In the genomic region with DNA sequence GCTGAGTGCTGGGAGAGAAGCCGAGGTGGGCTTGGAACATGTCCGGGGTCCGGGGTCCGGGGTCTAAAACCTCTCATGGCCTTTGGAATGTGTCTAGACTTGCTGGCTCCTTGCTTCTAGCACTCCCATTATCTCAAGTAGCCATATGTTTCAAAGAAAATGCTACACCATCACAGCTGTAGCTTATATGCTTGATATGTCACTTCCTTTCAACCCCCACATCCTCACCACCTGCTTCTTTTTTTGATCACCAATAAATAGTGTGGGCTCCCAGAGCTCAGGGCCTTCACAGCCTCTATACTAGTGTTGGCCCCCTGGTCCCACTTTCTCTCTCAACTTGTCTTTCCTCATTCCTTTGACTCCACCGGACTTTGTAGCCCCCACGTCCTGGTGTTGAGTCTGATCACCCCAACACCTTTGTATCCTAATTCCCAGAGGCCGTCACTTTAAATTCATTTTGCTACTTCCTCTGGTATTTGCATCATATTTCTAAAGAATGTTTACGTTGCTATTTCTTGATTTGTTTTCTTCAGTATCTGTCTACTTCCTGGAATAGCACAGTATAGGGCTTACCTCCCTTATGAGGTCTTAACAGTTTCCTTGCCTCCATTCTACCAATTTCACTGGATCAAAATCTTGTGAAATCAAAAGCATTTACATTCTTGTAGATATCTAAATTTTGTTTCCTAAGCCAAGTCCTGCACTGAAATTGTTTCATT, we compare ENCODE assay signal across 1 cellular context.
A peak's percentile ranks its signal among the peaks of the same experiment; 100 is the strongest.
TF ChIP-seq lines count a peak whose summit lies in the region.

No MANE protein-coding gene starts in this region.

TF ChIP-seq in K562, 482 proteins besides CTCF, POLR2A, EP300 and RAD21 (continued from another document and continues in another):
- TF ChIP-seq RBM34 (IDR thresholded peaks at IDR 0.05; ENCODE audit: borderline replicate concordance, insufficient read depth, low read length) (no peak), HNRNPL (IDR thresholded peaks at IDR 0.05; ENCODE audit: low read depth, low read length) (no peak), NFIX (CRISPR knock-in tag; IDR thresholded peaks at IDR 0.05; ENCODE audit: low read depth) (no peak), ZNF23 (CRISPR knock-in tag; IDR thresholded peaks at IDR 0.05) (no peak), ZEB2 (IDR thresholded peaks at IDR 0.05) (no peak), EGR1 (conservative IDR thresholded peaks at IDR 0.05) (no peak), ZFP30 (CRISPR knock-in tag; IDR thresholded peaks at IDR 0.05; ENCODE audit: borderline replicate concordance) (no peak), TAL1 (IDR thresholded peaks at IDR 0.05) (peak; percentile 39; the same call in 1 of the 2 replicates), GATAD2A (IDR thresholded peaks at IDR 0.05) (no peak), ZBTB1 (CRISPR knock-in tag; IDR thresholded peaks at IDR 0.05; ENCODE audit: borderline replicate concordance, low read depth) (no peak), KAT8 (IDR thresholded peaks at IDR 0.05; ENCODE audit: low read depth) (no peak), ZNF778 (CRISPR knock-in tag; IDR thresholded peaks at IDR 0.05) (no peak), C11orf30 (IDR thresholded peaks at IDR 0.05; ENCODE audit: low read depth) (peak; percentile 25; the same call in 1 of the 2 replicates), ZNF764 (CRISPR knock-in tag; IDR thresholded peaks at IDR 0.05; ENCODE audit: low read depth) (no peak), HDAC2 (IDR thresholded peaks at IDR 0.05) (no peak), ZKSCAN3 (CRISPR knock-in tag; IDR thresholded peaks at IDR 0.05) (no peak), STAT5B (CRISPR knock-in tag; IDR thresholded peaks at IDR 0.05) (no peak), ZSCAN32 (CRISPR knock-in tag; IDR thresholded peaks at IDR 0.05) (no peak), SP1 (CRISPR knock-in tag; IDR thresholded peaks at IDR 0.05) (no peak), MEF2A (IDR thresholded peaks at IDR 0.05; ENCODE audit: control insufficient read depth, low read depth, low read length) (no peak), ARID1B (IDR thresholded peaks at IDR 0.05) (peak; percentile 49), ELF1 (tag; IDR thresholded peaks at IDR 0.05) (no peak), ESRRA (IDR thresholded peaks at IDR 0.05; ENCODE audit: borderline replicate concordance, low read depth) (no peak), PHF21A (IDR thresholded peaks at IDR 0.05; ENCODE audit: borderline replicate concordance, low read depth) (no peak), SLC30A9 (CRISPR knock-in tag; IDR thresholded peaks at IDR 0.05) (no peak)
- TF ChIP-seq, protein P1, sequence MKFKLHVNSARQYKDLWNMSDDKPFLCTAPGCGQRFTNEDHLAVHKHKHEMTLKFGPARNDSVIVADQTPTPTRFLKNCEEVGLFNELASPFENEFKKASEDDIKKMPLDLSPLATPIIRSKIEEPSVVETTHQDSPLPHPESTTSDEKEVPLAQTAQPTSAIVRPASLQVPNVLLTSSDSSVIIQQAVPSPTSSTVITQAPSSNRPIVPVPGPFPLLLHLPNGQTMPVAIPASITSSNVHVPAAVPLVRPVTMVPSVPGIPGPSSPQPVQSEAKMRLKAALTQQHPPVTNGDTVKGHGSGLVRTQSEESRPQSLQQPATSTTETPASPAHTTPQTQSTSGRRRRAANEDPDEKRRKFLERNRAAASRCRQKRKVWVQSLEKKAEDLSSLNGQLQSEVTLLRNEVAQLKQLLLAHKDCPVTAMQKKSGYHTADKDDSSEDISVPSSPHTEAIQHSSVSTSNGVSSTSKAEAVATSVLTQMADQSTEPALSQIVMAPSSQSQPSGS (CRISPR knock-in tag; IDR thresholded peaks at IDR 0.05): no peak
- TF ChIP-seq, protein P2, sequence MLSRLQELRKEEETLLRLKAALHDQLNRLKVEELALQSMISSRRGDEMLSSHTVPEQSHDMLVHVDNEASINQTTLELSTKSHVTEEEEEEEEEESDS (CRISPR knock-in tag; IDR thresholded peaks at IDR 0.05): no peak
- TF ChIP-seq, protein P3, sequence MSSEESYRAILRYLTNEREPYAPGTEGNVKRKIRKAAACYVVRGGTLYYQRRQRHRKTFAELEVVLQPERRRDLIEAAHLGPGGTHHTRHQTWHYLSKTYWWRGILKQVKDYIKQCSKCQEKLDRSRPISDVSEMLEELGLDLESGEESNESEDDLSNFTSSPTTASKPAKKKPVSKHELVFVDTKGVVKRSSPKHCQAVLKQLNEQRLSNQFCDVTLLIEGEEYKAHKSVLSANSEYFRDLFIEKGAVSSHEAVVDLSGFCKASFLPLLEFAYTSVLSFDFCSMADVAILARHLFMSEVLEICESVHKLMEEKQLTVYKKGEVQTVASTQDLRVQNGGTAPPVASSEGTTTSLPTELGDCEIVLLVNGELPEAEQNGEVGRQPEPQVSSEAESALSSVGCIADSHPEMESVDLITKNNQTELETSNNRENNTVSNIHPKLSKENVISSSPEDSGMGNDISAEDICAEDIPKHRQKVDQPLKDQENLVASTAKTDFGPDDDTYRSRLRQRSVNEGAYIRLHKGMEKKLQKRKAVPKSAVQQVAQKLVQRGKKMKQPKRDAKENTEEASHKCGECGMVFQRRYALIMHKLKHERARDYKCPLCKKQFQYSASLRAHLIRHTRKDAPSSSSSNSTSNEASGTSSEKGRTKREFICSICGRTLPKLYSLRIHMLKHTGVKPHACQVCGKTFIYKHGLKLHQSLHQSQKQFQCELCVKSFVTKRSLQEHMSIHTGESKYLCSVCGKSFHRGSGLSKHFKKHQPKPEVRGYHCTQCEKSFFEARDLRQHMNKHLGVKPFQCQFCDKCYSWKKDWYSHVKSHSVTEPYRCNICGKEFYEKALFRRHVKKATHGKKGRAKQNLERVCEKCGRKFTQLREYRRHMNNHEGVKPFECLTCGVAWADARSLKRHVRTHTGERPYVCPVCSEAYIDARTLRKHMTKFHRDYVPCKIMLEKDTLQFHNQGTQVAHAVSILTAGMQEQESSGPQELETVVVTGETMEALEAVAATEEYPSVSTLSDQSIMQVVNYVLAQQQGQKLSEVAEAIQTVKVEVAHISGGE (CRISPR knock-in tag; IDR thresholded peaks at IDR 0.05): no peak
- TF ChIP-seq, protein P4, sequence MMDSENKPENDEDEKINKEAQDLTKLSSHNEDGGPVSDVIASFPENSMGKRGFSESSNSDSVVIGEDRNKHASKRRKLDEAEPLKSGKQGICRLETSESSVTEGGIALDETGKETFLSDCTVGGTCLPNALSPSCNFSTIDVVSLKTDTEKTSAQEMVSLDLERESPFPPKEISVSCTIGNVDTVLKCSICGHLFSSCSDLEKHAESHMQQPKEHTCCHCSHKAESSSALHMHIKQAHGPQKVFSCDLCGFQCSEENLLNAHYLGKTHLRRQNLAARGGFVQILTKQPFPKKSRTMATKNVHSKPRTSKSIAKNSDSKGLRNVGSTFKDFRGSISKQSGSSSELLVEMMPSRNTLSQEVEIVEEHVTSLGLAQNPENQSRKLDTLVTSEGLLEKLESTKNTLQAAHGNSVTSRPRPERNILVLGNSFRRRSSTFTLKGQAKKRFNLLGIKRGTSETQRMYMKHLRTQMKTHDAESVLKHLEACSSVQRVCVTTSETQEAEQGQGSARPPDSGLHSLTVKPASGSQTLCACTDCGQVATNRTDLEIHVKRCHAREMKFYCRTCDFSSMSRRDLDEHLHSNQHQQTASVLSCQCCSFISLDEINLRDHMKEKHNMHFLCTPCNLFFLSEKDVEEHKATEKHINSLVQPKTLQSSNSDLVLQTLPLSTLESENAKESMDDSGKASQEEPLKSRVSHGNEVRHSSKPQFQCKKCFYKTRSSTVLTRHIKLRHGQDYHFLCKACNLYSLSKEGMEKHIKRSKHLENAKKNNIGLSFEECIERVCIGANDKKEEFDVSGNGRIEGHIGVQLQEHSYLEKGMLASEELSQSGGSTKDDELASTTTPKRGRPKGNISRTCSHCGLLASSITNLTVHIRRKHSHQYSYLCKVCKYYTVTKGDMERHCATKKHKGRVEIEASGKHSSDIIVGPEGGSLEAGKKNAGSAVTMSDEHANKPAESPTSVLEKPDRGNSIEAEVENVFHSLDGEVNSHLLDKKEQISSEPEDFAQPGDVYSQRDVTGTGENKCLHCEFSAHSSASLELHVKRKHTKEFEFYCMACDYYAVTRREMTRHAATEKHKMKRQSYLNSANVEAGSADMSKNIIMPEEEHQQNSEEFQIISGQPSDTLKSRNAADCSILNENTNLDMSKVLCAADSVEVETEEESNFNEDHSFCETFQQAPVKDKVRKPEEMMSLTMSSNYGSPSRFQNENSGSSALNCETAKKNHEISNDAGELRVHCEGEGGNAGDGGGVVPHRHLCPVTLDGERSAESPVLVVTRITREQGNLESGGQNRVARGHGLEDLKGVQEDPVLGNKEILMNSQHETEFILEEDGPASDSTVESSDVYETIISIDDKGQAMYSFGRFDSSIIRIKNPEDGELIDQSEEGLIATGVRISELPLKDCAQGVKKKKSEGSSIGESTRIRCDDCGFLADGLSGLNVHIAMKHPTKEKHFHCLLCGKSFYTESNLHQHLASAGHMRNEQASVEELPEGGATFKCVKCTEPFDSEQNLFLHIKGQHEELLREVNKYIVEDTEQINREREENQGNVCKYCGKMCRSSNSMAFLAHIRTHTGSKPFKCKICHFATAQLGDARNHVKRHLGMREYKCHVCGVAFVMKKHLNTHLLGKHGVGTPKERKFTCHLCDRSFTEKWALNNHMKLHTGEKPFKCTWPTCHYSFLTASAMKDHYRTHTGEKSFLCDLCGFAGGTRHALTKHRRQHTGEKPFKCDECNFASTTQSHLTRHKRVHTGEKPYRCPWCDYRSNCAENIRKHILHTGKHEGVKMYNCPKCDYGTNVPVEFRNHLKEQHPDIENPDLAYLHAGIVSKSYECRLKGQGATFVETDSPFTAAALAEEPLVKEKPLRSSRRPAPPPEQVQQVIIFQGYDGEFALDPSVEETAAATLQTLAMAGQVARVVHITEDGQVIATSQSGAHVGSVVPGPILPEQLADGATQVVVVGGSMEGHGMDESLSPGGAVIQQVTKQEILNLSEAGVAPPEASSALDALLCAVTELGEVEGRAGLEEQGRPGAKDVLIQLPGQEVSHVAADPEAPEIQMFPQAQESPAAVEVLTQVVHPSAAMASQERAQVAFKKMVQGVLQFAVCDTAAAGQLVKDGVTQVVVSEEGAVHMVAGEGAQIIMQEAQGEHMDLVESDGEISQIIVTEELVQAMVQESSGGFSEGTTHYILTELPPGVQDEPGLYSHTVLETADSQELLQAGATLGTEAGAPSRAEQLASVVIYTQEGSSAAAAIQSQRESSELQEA (IDR thresholded peaks at IDR 0.05; ENCODE audit: low read depth): no peak
- TF ChIP-seq, protein P5, sequence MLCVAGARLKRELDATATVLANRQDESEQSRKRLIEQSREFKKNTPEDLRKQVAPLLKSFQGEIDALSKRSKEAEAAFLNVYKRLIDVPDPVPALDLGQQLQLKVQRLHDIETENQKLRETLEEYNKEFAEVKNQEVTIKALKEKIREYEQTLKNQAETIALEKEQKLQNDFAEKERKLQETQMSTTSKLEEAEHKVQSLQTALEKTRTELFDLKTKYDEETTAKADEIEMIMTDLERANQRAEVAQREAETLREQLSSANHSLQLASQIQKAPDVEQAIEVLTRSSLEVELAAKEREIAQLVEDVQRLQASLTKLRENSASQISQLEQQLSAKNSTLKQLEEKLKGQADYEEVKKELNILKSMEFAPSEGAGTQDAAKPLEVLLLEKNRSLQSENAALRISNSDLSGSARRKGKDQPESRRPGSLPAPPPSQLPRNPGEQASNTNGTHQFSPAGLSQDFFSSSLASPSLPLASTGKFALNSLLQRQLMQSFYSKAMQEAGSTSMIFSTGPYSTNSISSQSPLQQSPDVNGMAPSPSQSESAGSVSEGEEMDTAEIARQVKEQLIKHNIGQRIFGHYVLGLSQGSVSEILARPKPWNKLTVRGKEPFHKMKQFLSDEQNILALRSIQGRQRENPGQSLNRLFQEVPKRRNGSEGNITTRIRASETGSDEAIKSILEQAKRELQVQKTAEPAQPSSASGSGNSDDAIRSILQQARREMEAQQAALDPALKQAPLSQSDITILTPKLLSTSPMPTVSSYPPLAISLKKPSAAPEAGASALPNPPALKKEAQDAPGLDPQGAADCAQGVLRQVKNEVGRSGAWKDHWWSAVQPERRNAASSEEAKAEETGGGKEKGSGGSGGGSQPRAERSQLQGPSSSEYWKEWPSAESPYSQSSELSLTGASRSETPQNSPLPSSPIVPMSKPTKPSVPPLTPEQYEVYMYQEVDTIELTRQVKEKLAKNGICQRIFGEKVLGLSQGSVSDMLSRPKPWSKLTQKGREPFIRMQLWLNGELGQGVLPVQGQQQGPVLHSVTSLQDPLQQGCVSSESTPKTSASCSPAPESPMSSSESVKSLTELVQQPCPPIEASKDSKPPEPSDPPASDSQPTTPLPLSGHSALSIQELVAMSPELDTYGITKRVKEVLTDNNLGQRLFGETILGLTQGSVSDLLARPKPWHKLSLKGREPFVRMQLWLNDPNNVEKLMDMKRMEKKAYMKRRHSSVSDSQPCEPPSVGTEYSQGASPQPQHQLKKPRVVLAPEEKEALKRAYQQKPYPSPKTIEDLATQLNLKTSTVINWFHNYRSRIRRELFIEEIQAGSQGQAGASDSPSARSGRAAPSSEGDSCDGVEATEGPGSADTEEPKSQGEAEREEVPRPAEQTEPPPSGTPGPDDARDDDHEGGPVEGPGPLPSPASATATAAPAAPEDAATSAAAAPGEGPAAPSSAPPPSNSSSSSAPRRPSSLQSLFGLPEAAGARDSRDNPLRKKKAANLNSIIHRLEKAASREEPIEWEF (CRISPR knock-in tag; IDR thresholded peaks at IDR 0.05): no peak
